In genomic region chr17:39997543-39997942, GRCh38 we compare ENCODE assay signal across 19 cellular contexts. TPM values are rescaled to one million over a fixed set of nuclear protein-coding genes. Genes with fewer than 3 reads are reported as not detected.
DNase-seq lines count a peak whose midpoint lies in the region; ATAC-seq and TF ChIP-seq lines count a peak whose summit lies in the region.
"Had no signal": no experiment of that assay in that cellular context is flagged by ENCODE, and none has a peak within 500 bp of the region (broad histone marks: within the 10 kb centered on the region; RNA-seq: fewer than 3 reads in every experiment).

No MANE protein-coding gene starts in this region.

- CTCF ChIA-PET in RWPE1 (lab: Yijun Ruan, JAX), result interaction anchor here (0.5 to 1.2 kb wide), 3 partner anchors 15 to 103 kb away, joined by 3 to 4 read pairs (median 3); no protein-coding TSS in a partner anchor
- CTCF ChIA-PET in activated CD4-positive, alpha-beta memory T cell treated with anti-CD3 and anti-CD28 coated beads, Interleukin-2, amount 10 ng/mL, durations not matched to agents 7 days and 5 days (lab: Charles Lee), result no interaction called here

- peaks cover 52% of the 10 kb centered on the region for H3K36me3 ChIP-seq in right atrium auricular region

- TF ChIP-seq CTCF in right atrium auricular region (IDR thresholded peaks at IDR 0.05) (no peak), RWPE1 (conservative IDR thresholded peaks at IDR 0.05; ENCODE audit: low read depth) (no peak)

- no peak overlapping the region for H3K4me3 ChIP-seq in right atrium auricular region
- H3K4me3 ChIP-seq: BLaER1, PC-9, SJSA1 had no signal

- no peaks in the 10 kb centered on the region for H3K27me3 ChIP-seq in right atrium auricular region
- H3K27me3 ChIP-seq: BLaER1, SJSA1 had no signal

- H3K4me3 Mint-ChIP-seq in activated CD4-positive, alpha-beta memory T cell treated with anti-CD3 and anti-CD28 coated beads, Interleukin-2, amount 10 ng/mL, durations not matched to agents 7 days and 5 days, result no peak overlapping the region
- H3K4me3 Mint-ChIP-seq: CD8-positive, alpha-beta T cell had no signal

- no peak for DNase-seq in Right ventricle myocardium superior
- no peak for DNase-seq in right atrium auricular region (ENCODE audit: low spot score)
- no peak for DNase-seq in RWPE1 (ENCODE audit: low spot score)
- peak; percentile 59 for DNase-seq in posterior vena cava (ENCODE audit: low spot score)
- no peak for DNase-seq in GF-D8 (lab: John Stamatoyannopoulos, UW)
- DNase-seq in activated CD4-positive, alpha-beta memory T cell treated with anti-CD3 and anti-CD28 coated beads, Interleukin-2, amount 10 ng/mL, durations not matched to agents 7 days and 5 days, result no peak
- DNase-seq in NCI-H1436 treated with DMSO at 0.1 percent for 48 hours (lab: John Stamatoyannopoulos, UW), result no peak
- DNase-seq: CD8-positive, alpha-beta T cell; DMS79 treated with DMSO at 0.1 percent for 48 hours; NCI-H1417; NCI-H187 treated with DMSO at 0.1 percent for 48 hours; NCI-H226; NCI-H524; PC-9 had no signal

- ATAC-seq in Right ventricle myocardium superior (ENCODE audit: poor library complexity), result peak; percentile 14
- ATAC-seq: CD8-positive, alpha-beta T cell had no signal

- H3K27ac ChIP-seq in right atrium auricular region, result no peak overlapping the region
- peak overlapping the region; percentile 40 for H3K27ac ChIP-seq in RWPE1
- H3K27ac ChIP-seq: BLaER1, KMS-11, PC-9, SJSA1 had no signal

- no peaks in the 10 kb centered on the region for H3K9me3 Mint-ChIP-seq in activated CD4-positive, alpha-beta memory T cell treated with anti-CD3 and anti-CD28 coated beads, Interleukin-2, amount 10 ng/mL, durations not matched to agents 7 days and 5 days
- H3K9me3 Mint-ChIP-seq: CD8-positive, alpha-beta T cell had no signal

- intact Hi-C loops in Right ventricle myocardium superior (cut with DNase I) (no loop called here), posterior vena cava (cut with DNase I) (no loop called here)

- H3K4me1 Mint-ChIP-seq in activated CD4-positive, alpha-beta memory T cell treated with anti-CD3 and anti-CD28 coated beads, Interleukin-2, amount 10 ng/mL, durations not matched to agents 7 days and 5 days, result no peaks in the 10 kb centered on the region

- no peaks in the 10 kb centered on the region for H3K4me1 ChIP-seq in right atrium auricular region
- H3K4me1 ChIP-seq: BLaER1, SJSA1 had no signal

- H3K27ac Mint-ChIP-seq in activated CD4-positive, alpha-beta memory T cell treated with anti-CD3 and anti-CD28 coated beads, Interleukin-2, amount 10 ng/mL, durations not matched to agents 7 days and 5 days, result no peak overlapping the region
- H3K27ac Mint-ChIP-seq: CD8-positive, alpha-beta T cell had no signal

- no peaks in the 10 kb centered on the region for H3K9me3 ChIP-seq in right atrium auricular region
- H3K9me3 ChIP-seq: BLaER1, SJSA1 had no signal

- POLR2A ChIA-PET in RWPE1 (lab: Yijun Ruan, JAX; ENCODE audit: low non-redundant PET), result no interaction called here
- POLR2A ChIA-PET in activated CD4-positive, alpha-beta memory T cell treated with anti-CD3 and anti-CD28 coated beads, Interleukin-2, amount 10 ng/mL, durations not matched to agents 7 days and 5 days (lab: Charles Lee), result no interaction called here

- peaks cover 58% of the 10 kb centered on the region for H3K36me3 Mint-ChIP-seq in activated CD4-positive, alpha-beta memory T cell treated with anti-CD3 and anti-CD28 coated beads, Interleukin-2, amount 10 ng/mL, durations not matched to agents 7 days and 5 days (ENCODE audit: low read depth)

- H3K27me3 Mint-ChIP-seq in activated CD4-positive, alpha-beta memory T cell treated with anti-CD3 and anti-CD28 coated beads, Interleukin-2, amount 10 ng/mL, durations not matched to agents 7 days and 5 days, result no peaks in the 10 kb centered on the region

RNA-seq across cellular contexts. Expression of gene PSMD3, which starts 16.9 kb away (rescaled TPM):
- total RNA-seq in Right ventricle myocardium superior (88.0 TPM), right atrium auricular region (10 to 100 TPM; 76.3 to 88.8 TPM), posterior vena cava (10 to 100 TPM; 57.6 to 65.5 TPM)
- 10 to 100 TPM; 90.3 to 92.2 TPM for total RNA-seq in activated CD4-positive, alpha-beta memory T cell treated with anti-CD3 and anti-CD28 coated beads, Interleukin-2, amount 10 ng/mL, durations not matched to agents 7 days and 5 days

RNA-seq across cellular contexts. Expression of gene CSF3, which starts 17.7 kb away (rescaled TPM):
- total RNA-seq in Right ventricle myocardium superior (not detected), right atrium auricular region (1 to 10 TPM in 1 of 2 donors, not detected in 1; 1.3 TPM), posterior vena cava (10 to 100 TPM in 1 of 2 donors, under 1 TPM in 1; 0.69 to 15.3 TPM)
- total RNA-seq in activated CD4-positive, alpha-beta memory T cell treated with anti-CD3 and anti-CD28 coated beads, Interleukin-2, amount 10 ng/mL, durations not matched to agents 7 days and 5 days, result not detected
- total RNA-seq: A172; CD8-positive, alpha-beta T cell; H1; PC-9; SJSA1 had no signal

RNA-seq across cellular contexts. Expression of gene GSDMA, which starts 34.7 kb away (rescaled TPM):
- 0.40 TPM for total RNA-seq in Right ventricle myocardium superior
- under 1 TPM in 1 of 2 donors, not detected in 1; 0.75 TPM for total RNA-seq in right atrium auricular region
- total RNA-seq in posterior vena cava, result under 1 TPM; 0.19 to 0.57 TPM
- total RNA-seq in activated CD4-positive, alpha-beta memory T cell treated with anti-CD3 and anti-CD28 coated beads, Interleukin-2, amount 10 ng/mL, durations not matched to agents 7 days and 5 days, result under 1 TPM; 0.33 to 0.78 TPM
- total RNA-seq: A172, H1, SJSA1 had no signal

RNA-seq across cellular contexts. Expression of gene MED24, which starts 56.7 kb away (rescaled TPM):
- total RNA-seq in Right ventricle myocardium superior, result 54.0 TPM
- total RNA-seq in right atrium auricular region, result 10 to 100 TPM; 44.2 to 44.7 TPM
- total RNA-seq in posterior vena cava, result 10 to 100 TPM; 46.2 to 53.2 TPM
- 10 to 100 TPM; 82.2 to 84.2 TPM for total RNA-seq in activated CD4-positive, alpha-beta memory T cell treated with anti-CD3 and anti-CD28 coated beads, Interleukin-2, amount 10 ng/mL, durations not matched to agents 7 days and 5 days
